ENCODE assay signal across 36 cellular contexts in genomic region chr4:160235771-160236170, GRCh38.
"Had no signal": no experiment of that assay in that cellular context is flagged by ENCODE, and none has a peak within 500 bp of the region (broad histone marks: within the 10 kb centered on the region; RNA-seq: fewer than 3 reads in every experiment).

No MANE protein-coding gene starts in this region.

- H3K27ac ChIP-seq: adrenal gland, body of pancreas, KMS-11, PC-9, RWPE1, VCaP had no signal

- H3K27me3 ChIP-seq: adrenal gland, body of pancreas had no signal

- H3K4me3 ChIP-seq: adrenal gland, body of pancreas, PC-9 had no signal

- H2AFZ ChIP-seq: PC-9 had no signal

- H3K4me1 ChIP-seq: adrenal gland, body of pancreas had no signal

- DNase-seq: activated B cell treated with CpG ODN at 0.5 μM for 24 hours; activated CD4-positive, alpha-beta memory T cell treated with anti-CD3 and anti-CD28 coated beads for 36 hours; activated CD4-positive, alpha-beta T cell treated with anti-CD3 and anti-CD28 coated beads for 4 hours; activated CD4-positive, alpha-beta T cell treated with anti-CD3 and anti-CD28 coated beads, Interleukin-2, amount 50 U/mL, for 1 hour; activated CD4-positive, CD25-positive, alpha-beta regulatory T cell treated with anti-CD3 and anti-CD28 coated beads, Interleukin-2, amount 50 U/mL, for 72 hours; activated CD8-positive, alpha-beta memory T cell treated with anti-CD3 and anti-CD28 coated beads, Interleukin-2, amount 50 U/mL, for 4 hours; activated gamma-delta T cell treated with Interleukin-2 at 50 U/mL for 16 hours; activated naive CD4-positive, alpha-beta T cell treated with anti-CD3 and anti-CD28 coated beads for 36 hours; activated T-cell treated with anti-CD3 and anti-CD28 coated beads for 4 hours; activated T-cell treated with anti-CD3 and anti-CD28 coated beads, Interleukin-2, amount 50 U/mL, for 4 hours; adrenal gland; body of pancreas; NCI-H1092 treated with DMSO at 0.1 percent for 48 hours; NCI-H1417; NCI-H146; NCI-H1930; NCI-H2081 treated with DMSO at 0.1 percent for 48 hours; NCI-H226; NCI-H446 treated with DMSO at 0.1 percent for 48 hours; NCI-H524; NCI-H69; NK-92 treated with Interleukin-12 subunit alpha and Interleukin-12 subunit beta, amount 100 ng/mL, for 24 hours; PC-9; SIG-M5; SW 1271; T-helper 1 cell; T-helper 2 cell; T-helper 9 cell had no signal

- H3K4me2 ChIP-seq: KMS-11, PC-9 had no signal

- H3K9me3 ChIP-seq: body of pancreas had no signal

- H3K9ac ChIP-seq: KMS-11 had no signal

- FAIRE-seq: astrocyte, bronchial epithelial cell, RCC 7860 had no signal

- H3K36me3 ChIP-seq: adrenal gland had no signal

- ATAC-seq: activated naive CD4-positive, alpha-beta T cell treated with anti-CD3 and anti-CD28 coated beads, Interleukin-2, amount 50 U/mL, for 72 hours; activated T-cell treated with anti-CD3 and anti-CD28 coated beads, Interleukin-2, amount 50 U/mL, for 4 hours; body of pancreas; Right ventricle myocardium inferior had no signal
